Comparison of ENCODE assay signal across 8 cellular contexts in the genomic region with DNA sequence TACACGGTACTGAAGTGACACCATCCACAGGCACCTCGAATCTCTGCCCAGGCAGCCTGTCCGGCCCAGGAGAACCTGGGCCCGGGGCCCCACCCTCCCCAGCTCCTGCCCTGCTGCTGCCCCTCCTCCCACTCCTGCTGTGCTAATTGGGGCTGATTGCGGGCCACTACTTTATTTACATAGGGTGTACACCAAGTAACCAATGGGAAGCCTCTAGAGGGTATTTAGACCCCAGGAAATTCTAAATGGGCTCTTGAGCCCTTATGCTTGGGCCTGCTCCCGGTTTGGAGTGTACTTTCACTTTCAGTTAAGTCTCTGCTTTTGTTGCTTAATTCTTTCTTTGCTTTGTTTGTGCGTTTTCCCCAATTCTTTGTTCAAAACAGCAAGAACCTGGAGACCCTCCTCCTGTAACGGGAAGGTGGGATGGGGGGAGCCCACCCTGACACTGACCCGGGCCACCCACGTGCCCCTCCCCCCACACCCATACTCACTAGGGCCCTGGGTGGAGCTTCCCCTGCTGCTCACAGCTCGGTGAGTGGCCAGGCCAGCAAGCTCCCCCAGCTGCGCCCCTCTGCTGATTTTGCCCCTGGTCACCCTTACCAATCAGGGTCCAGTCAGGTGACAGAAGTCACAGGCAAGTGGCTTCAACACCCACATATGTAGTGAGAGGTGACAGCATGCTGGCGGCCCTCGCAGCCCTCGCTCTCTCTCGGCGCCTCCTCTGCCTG. TPM values are rescaled to one million over a fixed set of nuclear protein-coding genes. Genes with fewer than 3 reads are reported as not detected.
DNase-seq lines count a peak whose midpoint lies in the region; ATAC-seq and TF ChIP-seq lines count a peak whose summit lies in the region.

No MANE protein-coding gene starts in this region.

- no peaks in the 10 kb centered on the region for H3K27me3 ChIP-seq in SU-DHL-6 (ENCODE audit: low read length)
- no peaks in the 10 kb centered on the region for H3K27me3 ChIP-seq in foreskin keratinocyte

- DNase-seq in activated naive CD4-positive, alpha-beta T cell treated with anti-CD3 and anti-CD28 coated beads, Interleukin-2, amount 50 U/mL, for 16 hours: no peak
- DNase-seq in foreskin keratinocyte (no peak), substantia nigra (lab: John Stamatoyannopoulos, UW) (no peak), SHP77 treated with DMSO at 0.1 percent for 48 hours (lab: John Stamatoyannopoulos, UW) (no peak)

- peak overlapping the region; percentile 30 for H3K4me3 Mint-ChIP-seq in activated naive CD4-positive, alpha-beta T cell treated with anti-CD3 and anti-CD28 coated beads, Interleukin-2, amount 50 U/mL, for 24 hours

- no peaks in the 10 kb centered on the region for H3F3A ChIP-seq in SU-DHL-6 (ENCODE audit: insufficient read depth)

- H3K4me3 ChIP-seq in SU-DHL-6 (ENCODE audit: insufficient read depth, low read length, poor library complexity, severe bottlenecking): no peak overlapping the region

- H2AFZ ChIP-seq in SU-DHL-6 (ENCODE audit: low read depth, low read length, severe bottlenecking): no peak overlapping the region

- peak overlapping the region; percentile 10 for H3K4me2 ChIP-seq in SU-DHL-6 (ENCODE audit: low read depth, low read length, poor library complexity, severe bottlenecking)

- H3K27ac Mint-ChIP-seq in activated naive CD4-positive, alpha-beta T cell treated with anti-CD3 and anti-CD28 coated beads, Interleukin-2, amount 50 U/mL, for 24 hours: peak overlapping the region; percentile 70

- no peak overlapping the region for H3K9ac ChIP-seq in SU-DHL-6 (ENCODE audit: low read length)

- no peaks in the 10 kb centered on the region for H3K4me1 ChIP-seq in foreskin keratinocyte

- H3K36me3 ChIP-seq in SU-DHL-6 (ENCODE audit: low read length): no peaks in the 10 kb centered on the region

- H3K4me1 Mint-ChIP-seq in activated naive CD4-positive, alpha-beta T cell treated with anti-CD3 and anti-CD28 coated beads, Interleukin-2, amount 50 U/mL, for 24 hours: peaks cover 28% of the 10 kb centered on the region

- H3K27ac ChIP-seq in SU-DHL-6 (ENCODE audit: low read depth, low read length) (no peak overlapping the region), foreskin keratinocyte (no peak overlapping the region), substantia nigra (ENCODE audit: low read depth, low read length, poor library complexity, severe bottlenecking) (peak overlapping the region; percentile 12)

- TF ChIP-seq CTCF in SU-DHL-6 (IDR thresholded peaks at IDR 0.05; ENCODE audit: insufficient read depth, low read length, poor library complexity, severe bottlenecking) (no peak), foreskin keratinocyte (conservative IDR thresholded peaks at IDR 0.05) (no peak)

- no peaks in the 10 kb centered on the region for H3K9me3 Mint-ChIP-seq in activated naive CD4-positive, alpha-beta T cell treated with anti-CD3 and anti-CD28 coated beads, Interleukin-2, amount 50 U/mL, for 24 hours

- peaks cover under 1% of the 10 kb centered on the region for H3K27me3 Mint-ChIP-seq in activated naive CD4-positive, alpha-beta T cell treated with anti-CD3 and anti-CD28 coated beads, Interleukin-2, amount 50 U/mL, for 24 hours

- H3K9me2 ChIP-seq in SU-DHL-6 (replicated peaks; ENCODE audit: insufficient read depth, low read length): no peaks in the 10 kb centered on the region

- H3K36me3 Mint-ChIP-seq in activated naive CD4-positive, alpha-beta T cell treated with anti-CD3 and anti-CD28 coated beads, Interleukin-2, amount 50 U/mL, for 24 hours: peaks cover under 1% of the 10 kb centered on the region

- H3K79me2 ChIP-seq in SU-DHL-6 (ENCODE audit: insufficient read depth, low read length): no peaks in the 10 kb centered on the region

- no peaks in the 10 kb centered on the region for H3K9me3 ChIP-seq in SU-DHL-6 (ENCODE audit: insufficient read depth, low read length)

- ATAC-seq in foreskin keratinocyte (peak; percentile 14), HG02588 (IDR thresholded peaks at IDR 0.05; ENCODE audit: unreplicated experiment) (no peak), HG02642 (IDR thresholded peaks at IDR 0.05; ENCODE audit: poor library complexity, unreplicated experiment) (no peak)

- no peaks in the 10 kb centered on the region for H4K20me1 ChIP-seq in SU-DHL-6 (ENCODE audit: low read depth, low read length)

RNA-seq across cellular contexts. Expression of gene SCGB2B2, which starts 9.4 kb away (rescaled TPM):
- 0.14 TPM in 1 of 2 replicates, not detected in the other for total RNA-seq in foreskin keratinocyte
- polyA plus RNA-seq in foreskin keratinocyte: not detected in 2 replicates

RNA-seq across cellular contexts. Expression of gene ZNF302, which starts 10.0 kb away (rescaled TPM):
- 8.5 TPM in 2 replicates for total RNA-seq in foreskin keratinocyte
- polyA plus RNA-seq in foreskin keratinocyte: 3.6 and 4.0 TPM in 2 replicates
